Comparison of ENCODE assay signal across 8 cellular contexts in the genomic region with DNA sequence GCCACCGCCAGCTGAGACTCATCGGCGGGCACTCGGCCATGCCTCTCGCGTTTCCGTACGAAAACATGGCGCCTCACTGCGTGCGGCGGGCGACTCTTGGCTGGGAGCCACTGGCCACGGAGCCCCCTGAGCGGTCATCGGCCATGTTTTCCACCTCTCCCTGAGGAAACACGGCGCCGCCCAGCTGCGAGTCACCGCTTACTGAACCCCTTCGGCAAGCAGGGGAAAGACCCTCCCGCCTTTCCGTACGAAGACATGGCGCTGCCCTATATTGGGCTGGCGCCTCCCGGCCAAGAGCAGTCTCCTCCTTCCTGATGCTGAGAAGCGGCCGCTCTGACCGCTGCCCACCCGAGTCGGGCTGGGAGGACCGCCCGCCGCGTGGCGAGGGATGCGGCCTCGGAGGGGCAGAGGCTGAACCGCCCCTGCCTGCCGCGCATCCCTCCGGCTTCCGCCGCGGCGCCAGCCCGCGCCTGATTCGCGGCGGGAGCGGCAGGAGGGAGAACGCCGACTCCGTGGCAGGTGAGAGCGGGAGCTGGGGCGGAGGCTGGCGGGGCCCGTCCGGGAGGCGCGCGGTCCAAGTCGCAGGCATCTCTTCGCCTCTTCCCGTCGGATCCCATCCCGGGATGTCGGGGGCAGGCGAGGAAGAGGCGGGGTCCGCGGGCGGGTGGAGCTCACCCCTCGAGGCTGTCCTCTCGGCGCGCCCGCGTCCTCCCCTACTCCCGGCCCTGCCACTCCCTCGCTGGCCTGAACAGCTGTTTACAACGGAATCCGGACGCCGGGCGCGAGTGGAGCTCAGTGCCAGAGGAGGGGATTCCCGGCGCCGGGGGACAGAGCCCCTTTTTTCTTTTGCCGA. TPM values are rescaled to one million over a fixed set of nuclear protein-coding genes. Genes with fewer than 3 reads are reported as not detected.
A peak's percentile ranks its signal among the peaks of the same experiment; 100 is the strongest.
DNase-seq lines count a peak whose midpoint lies in the region; ATAC-seq lines count a peak whose summit lies in the region.

A gene with protein sequence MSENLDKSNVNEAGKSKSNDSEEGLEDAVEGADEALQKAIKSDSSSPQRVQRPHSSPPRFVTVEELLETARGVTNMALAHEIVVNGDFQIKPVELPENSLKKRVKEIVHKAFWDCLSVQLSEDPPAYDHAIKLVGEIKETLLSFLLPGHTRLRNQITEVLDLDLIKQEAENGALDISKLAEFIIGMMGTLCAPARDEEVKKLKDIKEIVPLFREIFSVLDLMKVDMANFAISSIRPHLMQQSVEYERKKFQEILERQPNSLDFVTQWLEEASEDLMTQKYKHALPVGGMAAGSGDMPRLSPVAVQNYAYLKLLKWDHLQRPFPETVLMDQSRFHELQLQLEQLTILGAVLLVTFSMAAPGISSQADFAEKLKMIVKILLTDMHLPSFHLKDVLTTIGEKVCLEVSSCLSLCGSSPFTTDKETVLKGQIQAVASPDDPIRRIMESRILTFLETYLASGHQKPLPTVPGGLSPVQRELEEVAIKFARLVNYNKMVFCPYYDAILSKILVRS (plus strand): TSS at position 299 of the 853 bp plus-strand sequence. CDS start 4,202 bp downstream, outside the sequence.

- peak within 1 kb of the TSS; percentile 94 to 99 (median 96) for H3K27ac ChIP-seq in BLaER1 treated with 17β-estradiol and CSF1 and Interleukin-3, amounts not matched to agents 10 nM and 100 nM

- H3K9ac ChIP-seq in BLaER1 treated with 17β-estradiol and CSF1 and Interleukin-3, amounts not matched to agents 10 nM and 100 nM, result peak within 1 kb of the TSS; percentile 90 to 97 (median 95)

- H4K20me1 ChIP-seq in BLaER1 treated with 17β-estradiol and CSF1 and Interleukin-3, amounts not matched to agents 10 nM and 100 nM, result no peaks in the 10 kb centered on the region

- H3K36me3 Mint-ChIP-seq in activated CD4-positive, alpha-beta T cell treated with anti-CD3 and anti-CD28 coated beads, Interleukin-2, amount 10 ng/mL, durations not matched to agents 7 days and 5 days (ENCODE audit: low read depth), result peaks cover 4% of the 10 kb centered on the region

- peak; percentile 67 for DNase-seq in GM19240 (ENCODE audit: insufficient read length, low spot score)
- peak; percentile 85 to 91 for DNase-seq in NCI-H524 (lab: John Stamatoyannopoulos, UW)
- peak; percentile 83 for DNase-seq in activated CD4-positive, alpha-beta T cell treated with anti-CD3 and anti-CD28 coated beads, Interleukin-2, amount 10 ng/mL, durations not matched to agents 7 days and 5 days
- peak; percentile 96 for DNase-seq in dermis blood vessel endothelial cell
- DNase-seq in left lobe of liver (ENCODE audit: low spot score), result peak; percentile 93
- DNase-seq in stimulated activated CD4-positive, alpha-beta T cell treated with anti-CD3 and anti-CD28 coated beads, Interleukin-2, amount 100 ng/mL, for 4 hours (ENCODE audit: low read depth), result peak; percentile 74

- POLR2A ChIA-PET in activated CD4-positive, alpha-beta T cell treated with anti-CD3 and anti-CD28 coated beads, Interleukin-2, amount 10 ng/mL, durations not matched to agents 7 days and 5 days (lab: Charles Lee), result interaction anchor here (1.0 kb wide), 1 partner anchor 17 kb away, joined by 3 read pairs; no protein-coding TSS in a partner anchor

- peaks cover 11% of the 10 kb centered on the region for H3K27me3 Mint-ChIP-seq in activated CD4-positive, alpha-beta T cell treated with anti-CD3 and anti-CD28 coated beads, Interleukin-2, amount 10 ng/mL, durations not matched to agents 7 days and 5 days

- H3K27ac Mint-ChIP-seq in activated CD4-positive, alpha-beta T cell treated with anti-CD3 and anti-CD28 coated beads, Interleukin-2, amount 10 ng/mL, durations not matched to agents 7 days and 5 days, result peak within 1 kb of the TSS; percentile 96

- H3K9me3 ChIP-seq in BLaER1 treated with 17β-estradiol and CSF1 and Interleukin-3, amounts not matched to agents 10 nM and 100 nM (replicated peaks in 1 of 11), result peaks cover 0 to 6% (median 1%) of the 10 kb centered on the region in 11 experiments; a peak in 9 of 22 replicates

- H3K4me3 Mint-ChIP-seq in activated CD4-positive, alpha-beta T cell treated with anti-CD3 and anti-CD28 coated beads, Interleukin-2, amount 10 ng/mL, durations not matched to agents 7 days and 5 days, result peak within 1 kb of the TSS; percentile 93

- H3K4me2 ChIP-seq in BLaER1 treated with 17β-estradiol and CSF1 and Interleukin-3, amounts not matched to agents 10 nM and 100 nM, result peak within 1 kb of the TSS; percentile 80 to 99 (median 87)

- ATAC-seq in HG03442 (IDR thresholded peaks at IDR 0.05; ENCODE audit: unreplicated experiment) (peak; percentile 70), left lobe of liver (peak; percentile 87)

- H3K9me3 Mint-ChIP-seq in activated CD4-positive, alpha-beta T cell treated with anti-CD3 and anti-CD28 coated beads, Interleukin-2, amount 10 ng/mL, durations not matched to agents 7 days and 5 days, result no peaks in the 10 kb centered on the region

- CTCF ChIA-PET in activated CD4-positive, alpha-beta T cell treated with anti-CD3 and anti-CD28 coated beads, Interleukin-2, amount 10 ng/mL, durations not matched to agents 7 days and 5 days (lab: Charles Lee), result interaction anchor here (0.7 to 1.7 kb wide), 8 partner anchors 8 to 39 kb away, joined by 3 to 6 read pairs (median 4); partner anchors contain the start of gene DEPDC7

- H3K4me3 ChIP-seq in BLaER1 treated with 17β-estradiol and CSF1 and Interleukin-3, amounts not matched to agents 10 nM and 100 nM, result peak within 1 kb of the TSS; percentile 83 to 97 (median 88)

- H3K4me1 ChIP-seq in BLaER1 treated with 17β-estradiol and CSF1 and Interleukin-3, amounts not matched to agents 10 nM and 100 nM, result peaks cover 13 to 39% (median 16%) of the 10 kb centered on the region in 10 experiments

- peaks cover 25% of the 10 kb centered on the region for H3K4me1 Mint-ChIP-seq in activated CD4-positive, alpha-beta T cell treated with anti-CD3 and anti-CD28 coated beads, Interleukin-2, amount 10 ng/mL, durations not matched to agents 7 days and 5 days

- H3K36me3 ChIP-seq in BLaER1 treated with 17β-estradiol and CSF1 and Interleukin-3, amounts not matched to agents 10 nM and 100 nM, result peaks cover 9 to 17% (median 12%) of the 10 kb centered on the region in 11 experiments

- H3K27me3 ChIP-seq in BLaER1 treated with 17β-estradiol and CSF1 and Interleukin-3, amounts not matched to agents 10 nM and 100 nM, result no peaks in the 10 kb centered on the region

RNA-seq across cellular contexts. Expression of the gene that starts here (rescaled TPM):
- 10 to 100 TPM; 13.8 to 14.7 TPM for total RNA-seq in activated CD4-positive, alpha-beta T cell treated with anti-CD3 and anti-CD28 coated beads, Interleukin-2, amount 10 ng/mL, durations not matched to agents 7 days and 5 days
- total RNA-seq in dermis blood vessel endothelial cell (16.5 and 19.1 TPM in 2 replicates), left lobe of liver (4.2 TPM)

Comparison
In these comparisons a context has a peak if more than half of its experiments do, and no peak if none do; other contexts are left out.
1. Peak in every context shown above with its lines: DNase-seq, ATAC-seq, H3K4me3 ChIP-seq and H3K27ac ChIP-seq.